In the genomic region with DNA sequence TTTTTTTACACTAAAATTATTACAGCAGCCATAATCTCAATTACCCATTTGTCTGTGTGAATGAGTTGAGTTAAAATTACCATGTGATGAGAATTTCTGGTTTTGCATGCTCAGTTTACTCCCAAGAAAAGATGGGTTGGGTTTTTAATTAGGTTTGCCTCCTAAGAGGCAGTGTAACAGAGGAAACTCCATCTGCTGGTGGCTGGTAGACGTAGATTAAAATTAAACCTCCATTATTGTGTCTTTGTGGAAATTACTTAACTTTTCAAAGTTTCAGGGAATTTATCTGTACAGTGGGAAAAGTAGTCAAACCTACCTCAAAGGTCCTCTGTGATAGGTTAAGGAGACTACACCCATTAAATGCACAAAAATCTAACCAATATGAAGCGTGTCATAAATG, we compare ENCODE assay signal across 25 cellular contexts.
DNase-seq lines count a peak whose midpoint lies in the region; ATAC-seq and TF ChIP-seq lines count a peak whose summit lies in the region.
"Had no signal": no experiment of that assay in that cellular context is flagged by ENCODE, and none has a peak within 500 bp of the region (broad histone marks: within the 10 kb centered on the region; RNA-seq: fewer than 3 reads in every experiment).

No MANE protein-coding gene starts in this region.

- no peaks in the 10 kb centered on the region for H3K9me3 ChIP-seq in AG04450 (ENCODE audit: control insufficient read depth, insufficient read depth, low read length)
- no peaks in the 10 kb centered on the region for H3K9me3 ChIP-seq in RWPE2 (ENCODE audit: severe bottlenecking)
- H3K9me3 ChIP-seq: prostate gland had no signal

- POLR2A ChIA-PET in AG04450 (lab: Yijun Ruan, JAX): no interaction called here

- H3K4me3 ChIP-seq in AG04450 (ENCODE audit: low read depth, low read length): no peak overlapping the region
- no peak overlapping the region for H3K4me3 ChIP-seq in Jurkat, Clone E6-1 (ENCODE audit: low read length)
- H3K4me3 ChIP-seq in RWPE2 (ENCODE audit: severe bottlenecking): no peak overlapping the region
- no peak overlapping the region for H3K4me3 ChIP-seq in epithelial cell of proximal tubule (ENCODE audit: low read depth, low read length)
- H3K4me3 ChIP-seq in foreskin fibroblast (ENCODE audit: low read depth in 1 of 2, low read length in 2 of 2): no peak overlapping the region
- H3K4me3 ChIP-seq: prostate gland had no signal

- DNase-seq in AG04450 (ENCODE audit: low read depth, low spot score): no peak
- peak; percentile 7 for DNase-seq in Jurkat, Clone E6-1 (ENCODE audit: low read depth, low spot score)
- no peak for DNase-seq in RWPE2 (ENCODE audit: low spot score)
- DNase-seq in epithelial cell of proximal tubule (ENCODE audit: low read depth): no peak
- no peak for DNase-seq in foreskin fibroblast
- DNase-seq: activated CD8-positive, alpha-beta T cell treated with anti-CD3 and anti-CD28 coated beads, Interleukin-2, amount 10 ng/mL, durations not matched to agents 7 days and 5 days; activated naive CD4-positive, alpha-beta T cell treated with anti-CD3 and anti-CD28 coated beads for 36 hours; activated T-cell treated with anti-CD3 and anti-CD28 coated beads, Interleukin-2, amount 50 U/mL, for 24 hours; amygdala; CD4-positive, alpha-beta T cell; DMS79; effector CD8-positive, alpha-beta T cell; HCEC 1CT; left colon; midbrain; NCI-H1694; NCI-H774; nephron progenitor cell; stimulated activated CD4-positive, alpha-beta T cell treated with anti-CD3 and anti-CD28 coated beads, Interleukin-2, amount 100 ng/mL, for 24 hours; stimulated activated naive B cell treated with anti-CD40 and anti-IgM and Interleukin-4, amounts not matched to agents 10 μg/mL and 1 μg/mL and 100 μg/mL, for 72 hours; T-helper 9 cell had no signal

- CTCF ChIA-PET in AG04450 (lab: Charles Lee): no interaction called here

- H3K36me3 ChIP-seq in RWPE2 (ENCODE audit: low read depth): no peaks in the 10 kb centered on the region
- H3K36me3 ChIP-seq: prostate gland had no signal

- H3K4me1 ChIP-seq in RWPE2 (ENCODE audit: insufficient read depth, poor library complexity, severe bottlenecking): peaks cover 4% of the 10 kb centered on the region
- H3K4me1 ChIP-seq: prostate gland had no signal

- H3K27me3 ChIP-seq in AG04450 (ENCODE audit: control insufficient read depth, insufficient read depth, low read length): no peaks in the 10 kb centered on the region
- no peaks in the 10 kb centered on the region for H3K27me3 ChIP-seq in RWPE2 (ENCODE audit: insufficient read depth, poor library complexity, severe bottlenecking)

- ATAC-seq in RWPE2 (ENCODE audit: low read depth): no peak
- no peak for ATAC-seq in GM18502 (IDR thresholded peaks at IDR 0.05; ENCODE audit: poor library complexity, unreplicated experiment)
- ATAC-seq in activated CD4-positive, CD25-positive, alpha-beta regulatory T cell treated with anti-CD3 and anti-CD28 coated beads, Interleukin-2, amount 50 U/mL, for 24 hours: no peak
- ATAC-seq in GM21367 (IDR thresholded peaks at IDR 0.05; ENCODE audit: unreplicated experiment): no peak
- ATAC-seq: activated CD8-positive, alpha-beta T cell treated with anti-CD3 and anti-CD28 coated beads, Interleukin-2, amount 10 ng/mL, durations not matched to agents 7 days and 5 days; left colon; stimulated activated naive B cell treated with anti-CD40 and anti-IgM and Interleukin-4, amounts not matched to agents 10 μg/mL and 1 μg/mL and 100 μg/mL, for 72 hours had no signal

- TF ChIP-seq CTCF in AG04450 (IDR thresholded peaks at IDR 0.05; ENCODE audit: low read depth, low read length) (peak; percentile 25), RWPE2 (IDR thresholded peaks at IDR 0.05; ENCODE audit: poor library complexity, severe bottlenecking) (peak; percentile 45), epithelial cell of proximal tubule (conservative IDR thresholded peaks at IDR 0.05; ENCODE audit: low read depth, low read length) (peak; percentile 60), foreskin fibroblast (IDR thresholded peaks at IDR 0.05; ENCODE audit: low read depth, low read length) (no peak)

- H3K27ac ChIP-seq in AG04450 (ENCODE audit: low read depth, low read length) (no peak overlapping the region), RWPE2 (ENCODE audit: poor library complexity, severe bottlenecking) (no peak overlapping the region)
- H3K27ac ChIP-seq: prostate gland had no signal
